9 cellular contexts compared by ENCODE assay signal in genomic region chr17:66541461-66542182, GRCh38.
DNase-seq lines count a peak whose midpoint lies in the region; ATAC-seq and TF ChIP-seq lines count a peak whose summit lies in the region.
"Had no signal": no experiment of that assay in that cellular context is flagged by ENCODE, and none has a peak within 500 bp of the region (broad histone marks: within the 10 kb centered on the region; RNA-seq: fewer than 3 reads in every experiment).

No MANE protein-coding gene starts in this region.

- no peaks in the 10 kb centered on the region for H3K36me3 ChIP-seq in KMS-11 (ENCODE audit: insufficient read depth)

- no peak overlapping the region for H2AFZ ChIP-seq in KMS-11 (ENCODE audit: low read depth)

- H3K27me3 ChIP-seq in KMS-11 (ENCODE audit: insufficient read depth, low read depth), result no peaks in the 10 kb centered on the region
- H3K27me3 ChIP-seq in dorsolateral prefrontal cortex, result no peaks in the 10 kb centered on the region

- H4K20me1 ChIP-seq in KMS-11 (ENCODE audit: insufficient read depth), result no peaks in the 10 kb centered on the region

- H3K4me2 ChIP-seq in KMS-11, result peak overlapping the region; percentile 58

- H3K79me2 ChIP-seq in KMS-11 (ENCODE audit: insufficient read depth, low read depth), result no peaks in the 10 kb centered on the region

- DNase-seq in GM12865 (ENCODE audit: low read depth), result peak; percentile 84
- DNase-seq in dorsolateral prefrontal cortex, result peak in 3 of 10 donors; percentile 52 to 61 (median 56)
- DNase-seq in substantia nigra (lab: John Stamatoyannopoulos, UW), result peak in 16 of 49 donors; percentile 6 to 42 (median 20)
- DNase-seq in putamen (ENCODE audit: low spot score), result no peak
- no peak for DNase-seq in cerebellum (ENCODE audit: low spot score)
- no peak for DNase-seq in inferior parietal cortex (ENCODE audit: extremely low spot score)
- DNase-seq: naive B cell had no signal

- peak; percentile 75 for ATAC-seq in GM21529 (IDR thresholded peaks at IDR 0.05; ENCODE audit: unreplicated experiment)

- peak overlapping the region; percentile 28; the same call in 1 of the 2 replicates for H3K9ac ChIP-seq in KMS-11

- peaks cover 30% of the 10 kb centered on the region for H3K4me1 ChIP-seq in KMS-11 (ENCODE audit: low read depth, poor library complexity, severe bottlenecking)

- TF ChIP-seq CTCF in GM12865 (IDR thresholded peaks at IDR 0.05; ENCODE audit: insufficient read depth, low read depth, low read length, missing control alignments) (no peak), KMS-11 (conservative IDR thresholded peaks at IDR 0.05; ENCODE audit: low read depth, low read length) (no peak), dorsolateral prefrontal cortex (IDR thresholded peaks at IDR 0.05 in 54 of 56, conservative IDR thresholded peaks at IDR 0.05 in 2 of 56; ENCODE audit: low read depth in 1 of 56, partially characterized antibody in 56 of 56) (no peak)

- intact Hi-C loops in dorsolateral prefrontal cortex (cut with DNase I), result loop anchor here (5.0 to 10.0 kb wide), 2 partner anchors 87 to 239 kb away; partner anchors contain the start of gene PRKCA (in 2 of the 2)

- H3K4me3 ChIP-seq in GM12865 (ENCODE audit: low read depth, low read length) (no peak overlapping the region), KMS-11 (IDR thresholded peaks at IDR 0.05; ENCODE audit: insufficient read depth, low read depth, low read length) (no peak overlapping the region), dorsolateral prefrontal cortex (peak overlapping the region in 4 of 59 donors; percentile 18 to 47 (median 28))

- peak overlapping the region; percentile 40; the same call in 1 of the 2 replicates for H3K27ac ChIP-seq in KMS-11
- H3K27ac ChIP-seq in dorsolateral prefrontal cortex, result peak overlapping the region; percentile 83 to 98 (median 95)
- H3K27ac ChIP-seq in substantia nigra (ENCODE audit: low read depth, low read length, poor library complexity, severe bottlenecking), result peak overlapping the region; percentile 76

Comparison
In these comparisons a context has a peak if more than half of its experiments do, and no peak if none do; other contexts are left out.
1. H3K27ac ChIP-seq: peak in every context shown above with its lines; median percentile 95 in dorsolateral prefrontal cortex; 76 in substantia nigra; 40 in KMS-11.